In the genomic region with DNA sequence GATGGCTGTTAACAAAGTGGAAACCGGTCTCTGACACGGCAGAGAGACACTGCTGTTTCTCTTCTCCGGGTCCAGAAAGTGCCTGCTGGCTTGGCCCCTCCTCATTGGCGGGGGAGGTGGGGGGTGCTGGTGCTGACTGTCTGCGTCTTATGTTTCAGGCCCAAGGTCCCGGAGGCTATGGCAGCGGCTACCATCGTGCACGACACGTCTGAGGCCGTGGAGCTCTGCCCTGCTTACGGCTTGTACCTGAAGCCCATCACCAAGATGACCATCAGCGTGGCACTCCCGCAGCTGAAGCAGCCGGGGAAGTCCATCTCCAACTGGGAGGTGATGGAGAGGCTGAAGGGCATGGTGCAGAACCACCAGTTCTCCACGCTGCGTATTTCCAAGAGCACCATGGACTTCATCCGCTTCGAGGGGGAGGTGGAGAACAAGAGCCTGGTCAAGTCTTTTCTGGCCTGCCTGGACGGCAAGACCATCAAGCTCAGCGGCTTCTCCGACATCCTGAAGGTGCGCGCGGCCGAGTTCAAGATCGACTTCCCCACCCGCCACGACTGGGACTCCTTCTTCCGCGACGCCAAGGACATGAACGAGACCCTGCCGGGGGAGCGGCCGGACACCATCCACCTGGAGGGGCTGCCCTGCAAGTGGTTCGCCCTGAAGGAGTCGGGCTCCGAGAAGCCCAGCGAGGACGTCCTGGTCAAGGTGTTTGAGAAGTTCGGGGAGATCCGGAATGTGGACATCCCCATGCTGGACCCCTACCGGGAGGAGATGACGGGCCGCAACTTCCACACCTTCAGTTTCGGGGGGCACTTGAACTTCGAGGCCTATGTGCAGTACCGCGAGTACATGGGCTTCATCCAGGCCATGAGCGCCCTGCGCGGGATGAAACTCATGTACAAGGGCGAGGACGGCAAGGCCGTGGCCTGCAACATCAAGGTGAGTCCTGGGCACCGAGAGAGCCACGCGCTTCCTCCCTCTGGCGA, we compare ENCODE assay signal across 8 cellular contexts. TPM values are rescaled to one million over a fixed set of nuclear protein-coding genes. Genes with fewer than 3 reads are reported as not detected.
DNase-seq lines count a peak whose midpoint lies in the region; FAIRE-seq and TF ChIP-seq lines count a peak whose summit lies in the region.

No MANE protein-coding gene starts in this region.

- peak; percentile 19 for DNase-seq in activated T-cell treated with anti-CD3 and anti-CD28 coated beads, Interleukin-2, amount 50 U/mL, for 1 hour
- DNase-seq in activated T-cell treated with anti-CD3 and anti-CD28 coated beads for 4 hours, result no peak
- DNase-seq in activated naive CD8-positive, alpha-beta T cell treated with anti-CD3 and anti-CD28 coated beads for 36 hours, result no peak
- no peak for DNase-seq in kidney
- peak; percentile 24 for DNase-seq in stomach
- no peak for DNase-seq in NCI-H510A treated with DMSO at 0.1 percent for 48 hours (lab: John Stamatoyannopoulos, UW)
- DNase-seq in NCI-H146 treated with DMSO at 0.1 percent for 48 hours (lab: John Stamatoyannopoulos, UW; ENCODE audit: unreplicated experiment), result no peak
- no peak for DNase-seq in NCI-H345 (lab: John Stamatoyannopoulos, UW)

- intact Hi-C loops in kidney (cut with DNase I), result no loop called here
- intact Hi-C loops in stomach (cut with DNase I; ENCODE audit: low total_unique reads), result loop anchor here (5.0 kb wide), 1 partner anchor 136 kb away; no protein-coding TSS in a partner anchor

- peaks cover 23% of the 10 kb centered on the region for H3K36me3 Mint-ChIP-seq in activated naive CD8-positive, alpha-beta T cell treated with anti-CD3 and anti-CD28 coated beads for 36 hours

- WGBS in stomach, 5 donors, result 79 to 85% (median 84%) methylated on average over 42 to 60 of the region's 60 CpGs

- H3K27me3 Mint-ChIP-seq in activated naive CD8-positive, alpha-beta T cell treated with anti-CD3 and anti-CD28 coated beads for 36 hours, result no peaks in the 10 kb centered on the region

- H3K9me3 ChIP-seq in kidney (ENCODE audit: control insufficient read depth in 1 of 2, low read length in 2 of 2) (no peaks in the 10 kb centered on the region), stomach (no peaks in the 10 kb centered on the region)

- no peak for FAIRE-seq in kidney (lab: Jason Lieb, UNC)

- H3K27ac ChIP-seq in kidney (ENCODE audit: low read depth in 2 of 2, low read length in 2 of 2), result no peak overlapping the region
- H3K27ac ChIP-seq in stomach, result peak overlapping the region in 4 of 5 donors; percentile 84 to 97 (median 93)

- H3K36me3 ChIP-seq in kidney (ENCODE audit: control insufficient read depth in 1 of 2, insufficient read depth in 2 of 2, low read length in 2 of 2), result peaks cover 22 to 32% of the 10 kb centered on the region in 2 donors
- H3K36me3 ChIP-seq in stomach, result peaks cover 47 to 53% (median 50%) of the 10 kb centered on the region in 4 donors

- peak overlapping the region; percentile 96 for H3K4me3 Mint-ChIP-seq in activated naive CD8-positive, alpha-beta T cell treated with anti-CD3 and anti-CD28 coated beads for 36 hours

- TF ChIP-seq EP300 in stomach (IDR thresholded peaks at IDR 0.05), result no peak

- peak overlapping the region in 1 of 2 donors; percentile 81 for H3K9ac ChIP-seq in kidney (ENCODE audit: low read length in 2 of 2)

- TF ChIP-seq CTCF in kidney (IDR thresholded peaks at IDR 0.05; ENCODE audit: borderline replicate concordance, extremely low read depth, insufficient read depth) (no peak), stomach (IDR thresholded peaks at IDR 0.05) (no peak)

- peak overlapping the region; percentile 75 to 79 for H3K4me3 ChIP-seq in kidney (ENCODE audit: low read length in 2 of 2)
- H3K4me3 ChIP-seq in stomach, result peak overlapping the region; percentile 93 to 99 (median 98)

- H3K9me3 Mint-ChIP-seq in activated naive CD8-positive, alpha-beta T cell treated with anti-CD3 and anti-CD28 coated beads for 36 hours, result no peaks in the 10 kb centered on the region

- peaks cover 19% of the 10 kb centered on the region for H3K4me1 Mint-ChIP-seq in activated naive CD8-positive, alpha-beta T cell treated with anti-CD3 and anti-CD28 coated beads for 36 hours

- no peak for TF ChIP-seq POLR2A in stomach (IDR thresholded peaks at IDR 0.05)

- no peaks in the 10 kb centered on the region for H3K27me3 ChIP-seq in stomach

- H3K4me1 ChIP-seq in kidney (ENCODE audit: control insufficient read depth in 1 of 2, insufficient read depth in 1 of 2, low read depth in 1 of 2, low read length in 2 of 2) (peaks cover 0 to 13% of the 10 kb centered on the region in 2 donors), stomach (peaks cover 21 to 46% (median 35%) of the 10 kb centered on the region in 4 donors)

- peak overlapping the region; percentile 91 for H3K27ac Mint-ChIP-seq in activated naive CD8-positive, alpha-beta T cell treated with anti-CD3 and anti-CD28 coated beads for 36 hours

RNA-seq across cellular contexts. Expression of a gene that starts 2.2 kb away (rescaled TPM):
- total RNA-seq in activated naive CD8-positive, alpha-beta T cell treated with anti-CD3 and anti-CD28 coated beads for 36 hours, result 10 to 100 TPM; 48.2 to 49.2 TPM
- total RNA-seq in kidney (45.1 TPM), stomach (100 to 1,000 TPM in 3 of 5 donors, 10 to 100 TPM in 2; 32.3 to 141 (median 109) TPM)
- polyA plus RNA-seq in kidney (ENCODE audit: insufficient read depth, low read depth, low replicate concordance) (19.6 TPM), stomach (10 to 100 TPM; 13.3 to 32.6 (median 15.8) TPM)

RNA-seq across cellular contexts. Expression of a gene that starts 21.3 kb away (rescaled TPM):
- under 1 TPM in 1 of 2 experiments, not detected in 1; 0.54 TPM for total RNA-seq in activated naive CD8-positive, alpha-beta T cell treated with anti-CD3 and anti-CD28 coated beads for 36 hours
- total RNA-seq in kidney (0.22 TPM), stomach (not detected)
- polyA plus RNA-seq in kidney (ENCODE audit: insufficient read depth, low read depth, low replicate concordance) (not detected), stomach (under 1 TPM in 1 of 3 donors, not detected in 2; 0.43 TPM)

RNA-seq across cellular contexts. Expression of a gene that starts 56.6 kb away (rescaled TPM):
- total RNA-seq in activated naive CD8-positive, alpha-beta T cell treated with anti-CD3 and anti-CD28 coated beads for 36 hours, result 10 to 100 TPM; 12.5 to 13.3 TPM
- total RNA-seq in kidney, result 6.6 TPM
- 1.4 TPM for polyA plus RNA-seq in kidney (ENCODE audit: insufficient read depth, low read depth, low replicate concordance)
- 1 to 10 TPM in 3 of 5 donors, not detected in 2; 1.8 to 3.3 (median 1.9) TPM for total RNA-seq in stomach
- polyA plus RNA-seq in stomach, result under 1 TPM; 0.31 to 0.76 (median 0.70) TPM

Comparison
In these comparisons a context has a peak if more than half of its experiments do, and no peak if none do; other contexts are left out.
1. DNase-seq: peak in activated T-cell treated with anti-CD3 and anti-CD28 coated beads, Interleukin-2, amount 50 U/mL, for 1 hour (single experiment) and stomach (single experiment); none in activated T-cell treated with anti-CD3 and anti-CD28 coated beads for 4 hours (single experiment), activated naive CD8-positive, alpha-beta T cell treated with anti-CD3 and anti-CD28 coated beads for 36 hours (single experiment), kidney (single experiment), NCI-H510A treated with DMSO at 0.1 percent for 48 hours (single experiment), NCI-H146 treated with DMSO at 0.1 percent for 48 hours (single experiment) and NCI-H345 (single experiment).
2. H3K27ac ChIP-seq: peak in stomach (4 of 5); none in kidney (0 of 2).